Comparison of ENCODE assay signal across 29 cellular contexts in genomic region chr3:149643482-149643798, GRCh38. TPM values are rescaled to one million over a fixed set of nuclear protein-coding genes. Genes with fewer than 3 reads are reported as not detected.
DNase-seq lines count a peak whose midpoint lies in the region; ATAC-seq and TF ChIP-seq lines count a peak whose summit lies in the region.
"Had no signal": no experiment of that assay in that cellular context is flagged by ENCODE, and none has a peak within 500 bp of the region (broad histone marks: within the 10 kb centered on the region; RNA-seq: fewer than 3 reads in every experiment).

No MANE protein-coding gene starts in this region.

- no peaks in the 10 kb centered on the region for H3F3A ChIP-seq in neural cell (ENCODE audit: insufficient read depth, low read length, poor library complexity, severe bottlenecking)

- H3K4me3 Mint-ChIP-seq in natural killer cell treated with Interleukin-12 subunit alpha and Interleukin-12 subunit beta and Interleukin-15 and Interleukin-18, amount 100 ng/mL, for 72 hours: no peak overlapping the region
- H3K4me3 Mint-ChIP-seq: activated CD4-positive, alpha-beta memory T cell treated with anti-CD3 and anti-CD28 coated beads for 36 hours; CD8-positive, alpha-beta T cell; endodermal cell had no signal

- no peak for TF ChIP-seq RAD21 in neural cell (conservative IDR thresholded peaks at IDR 0.05)

- H3K36me3 ChIP-seq in cardiac muscle cell (peaks cover 14% of the 10 kb centered on the region), heart right ventricle (peaks cover 0 to 33% (median 4%) of the 10 kb centered on the region in 9 donors), neural cell (ENCODE audit: insufficient read depth, low read length) (no peaks in the 10 kb centered on the region), uterus (no peaks in the 10 kb centered on the region)
- H3K36me3 ChIP-seq: ovary, tibial nerve had no signal

- H3K9me2 ChIP-seq in neural cell (ENCODE audit: insufficient read depth, low read length): no peaks in the 10 kb centered on the region

- peaks cover 0 to 19% of the 10 kb centered on the region in 2 donors for H3K27me3 Mint-ChIP-seq in natural killer cell treated with Interleukin-12 subunit alpha and Interleukin-12 subunit beta and Interleukin-15 and Interleukin-18, amount 100 ng/mL, for 72 hours

- no peaks in the 10 kb centered on the region for H4K20me1 ChIP-seq in neural cell (ENCODE audit: insufficient read depth)

- 79 to 81% methylated on average over 4 of the region's 4 CpGs for WGBS in heart right ventricle, 2 donors

- intact Hi-C loops in heart right ventricle (cut with DNase I) (no loop called here), uterus (cut with DNase I; ENCODE audit: low total_unique reads) (no loop called here)

- H3K9me3 Mint-ChIP-seq in natural killer cell treated with Interleukin-12 subunit alpha and Interleukin-12 subunit beta and Interleukin-15 and Interleukin-18, amount 100 ng/mL, for 72 hours: no peaks in the 10 kb centered on the region
- H3K9me3 Mint-ChIP-seq: activated CD4-positive, alpha-beta memory T cell treated with anti-CD3 and anti-CD28 coated beads for 36 hours; CD8-positive, alpha-beta T cell; endodermal cell had no signal

- ATAC-seq in heart right ventricle: no peak
- no peak for ATAC-seq in natural killer cell treated with Interleukin-12 subunit alpha and Interleukin-12 subunit beta and Interleukin-15 and Interleukin-18, amount 100 ng/mL, for 72 hours
- ATAC-seq: CD8-positive, alpha-beta T cell; PC-3; stimulated activated naive CD8-positive, alpha-beta T cell treated with anti-CD3 and anti-CD28 coated beads, Interleukin-15, Interleukin-2, amounts not matched to agents 100 U/mL and 50 U/mL, for 24 hours had no signal

- DNase-seq in cardiac muscle cell (ENCODE audit: low read depth in 1 of 2, low spot score in 1 of 2) (no peak), heart right ventricle (no peak), fibroblast of the aortic adventitia (ENCODE audit: low read depth) (no peak), uterus (no peak), NCI-H82 (lab: John Stamatoyannopoulos, UW) (no peak), SK-N-DZ (ENCODE audit: low spot score) (no peak)
- no peak for DNase-seq in natural killer cell treated with Interleukin-12 subunit alpha and Interleukin-12 subunit beta and Interleukin-15 and Interleukin-18, amount 100 ng/mL, for 72 hours (ENCODE audit: low spot score)
- DNase-seq: 8988T; activated CD4-positive, alpha-beta memory T cell treated with anti-CD3 and anti-CD28 coated beads for 36 hours; activated CD4-positive, CD25-positive, alpha-beta regulatory T cell; activated effector memory CD4-positive, alpha-beta T cell treated with anti-CD3 and anti-CD28 coated beads, Interleukin-2, amount 50 U/mL, for 16 hours; brain microvascular endothelial cell; CD8-positive, alpha-beta T cell; cortex of kidney; DMS53; endodermal cell; glutamatergic neuron; KBM-7; kidney glomerular epithelial cell; MM.1S; NCI-H1417 treated with DMSO at 0.1 percent for 48 hours; ovary; PC-3; right cardiac atrium; SHP77; stimulated activated CD4-positive, alpha-beta T cell treated with anti-CD3 and anti-CD28 coated beads, Interleukin-4, amount 100 ng/mL, for 4 hours; stimulated activated naive CD8-positive, alpha-beta T cell treated with anti-CD3 and anti-CD28 coated beads, Interleukin-15, Interleukin-2, amounts not matched to agents 100 U/mL and 50 U/mL, for 24 hours had no signal

- no peak for TF ChIP-seq EP300 in neural cell (conservative IDR thresholded peaks at IDR 0.05; ENCODE audit: poor library complexity, severe bottlenecking)

- H3K9ac ChIP-seq in neural cell (ENCODE audit: low read length): no peak overlapping the region

- H3K4me1 Mint-ChIP-seq in natural killer cell treated with Interleukin-12 subunit alpha and Interleukin-12 subunit beta and Interleukin-15 and Interleukin-18, amount 100 ng/mL, for 72 hours (ENCODE audit: low read depth in 2 of 2): no peaks in the 10 kb centered on the region

- TF ChIP-seq POLR2A in uterus (IDR thresholded peaks at IDR 0.05): no peak

- TF ChIP-seq CTCF in cardiac muscle cell (IDR thresholded peaks at IDR 0.05; ENCODE audit: low read depth, low read length) (no peak), heart right ventricle (IDR thresholded peaks at IDR 0.05) (no peak), fibroblast of the aortic adventitia (IDR thresholded peaks at IDR 0.05; ENCODE audit: insufficient read depth, low read length) (no peak), neural cell (IDR thresholded peaks at IDR 0.05; ENCODE audit: poor library complexity, severe bottlenecking) (no peak), uterus (IDR thresholded peaks at IDR 0.05) (no peak)

- H3K27me3 ChIP-seq in cardiac muscle cell (no peaks in the 10 kb centered on the region), heart right ventricle (peaks cover 0 to 19% (median 0%) of the 10 kb centered on the region in 7 donors), neural cell (ENCODE audit: insufficient read depth, low read depth, low read length) (no peaks in the 10 kb centered on the region), uterus (no peaks in the 10 kb centered on the region)
- H3K27me3 ChIP-seq: brain microvascular endothelial cell, ovary, tibial nerve had no signal

- H3K9me3 ChIP-seq in cardiac muscle cell (ENCODE audit: low read depth): no peaks in the 10 kb centered on the region
- no peaks in the 10 kb centered on the region for H3K9me3 ChIP-seq in heart right ventricle
- no peaks in the 10 kb centered on the region for H3K9me3 ChIP-seq in neural cell (ENCODE audit: low read length)
- no peaks in the 10 kb centered on the region for H3K9me3 ChIP-seq in uterus
- H3K9me3 ChIP-seq: ovary, tibial nerve had no signal

- no peak overlapping the region for H3K27ac Mint-ChIP-seq in natural killer cell treated with Interleukin-12 subunit alpha and Interleukin-12 subunit beta and Interleukin-15 and Interleukin-18, amount 100 ng/mL, for 72 hours
- H3K27ac Mint-ChIP-seq: activated CD4-positive, alpha-beta memory T cell treated with anti-CD3 and anti-CD28 coated beads for 36 hours; CD8-positive, alpha-beta T cell; endodermal cell had no signal

- peak overlapping the region; percentile 60 for H3K27ac ChIP-seq in cardiac muscle cell
- peak overlapping the region in 2 of 10 donors; percentile 12 to 28 for H3K27ac ChIP-seq in heart right ventricle
- H3K27ac ChIP-seq in neural cell (ENCODE audit: low read length): peak overlapping the region; percentile 64
- peak overlapping the region; percentile 20 to 63 for H3K27ac ChIP-seq in uterus
- H3K27ac ChIP-seq: brain microvascular endothelial cell had no signal

- peaks cover 12% of the 10 kb centered on the region for H3K4me1 ChIP-seq in cardiac muscle cell (ENCODE audit: low read depth)
- H3K4me1 ChIP-seq in heart right ventricle: peaks cover 8 to 89% (median 48%) of the 10 kb centered on the region in 9 donors
- H3K4me1 ChIP-seq in uterus: peaks cover 5 to 8% of the 10 kb centered on the region in 2 donors

- H3K79me2 ChIP-seq in neural cell (replicated peaks; ENCODE audit: insufficient read depth, low read length): no peaks in the 10 kb centered on the region

- H3K4me3 ChIP-seq in cardiac muscle cell: no peak overlapping the region
- no peak overlapping the region for H3K4me3 ChIP-seq in heart right ventricle
- peak overlapping the region; percentile 18 for H3K4me3 ChIP-seq in fibroblast of the aortic adventitia (ENCODE audit: low read depth, low read length)
- peak overlapping the region; percentile 18 for H3K4me3 ChIP-seq in neural cell (ENCODE audit: low read length)
- no peak overlapping the region for H3K4me3 ChIP-seq in uterus
- H3K4me3 ChIP-seq: ovary, tibial nerve had no signal

- no peak overlapping the region for H2AFZ ChIP-seq in neural cell (ENCODE audit: low read depth, low read length)

- no peak overlapping the region for H3K4me2 ChIP-seq in neural cell (ENCODE audit: low read length)

- H3K36me3 Mint-ChIP-seq in natural killer cell treated with Interleukin-12 subunit alpha and Interleukin-12 subunit beta and Interleukin-15 and Interleukin-18, amount 100 ng/mL, for 72 hours: no peaks in the 10 kb centered on the region
- H3K36me3 Mint-ChIP-seq: activated CD4-positive, alpha-beta memory T cell treated with anti-CD3 and anti-CD28 coated beads for 36 hours; CD8-positive, alpha-beta T cell had no signal

TF ChIP-seq in neural cell, 6 proteins besides CTCF, POLR2A, EP300 and RAD21 (continues in another document):
- no peak for TF ChIP-seq REST (IDR thresholded peaks at IDR 0.05; ENCODE audit: borderline replicate concordance)

RNA-seq across cellular contexts. Expression of gene WWTR1, which starts 14.4 kb away (rescaled TPM):
- total RNA-seq in cardiac muscle cell: 55.0 and 69.1 TPM in 2 replicates
- 54.8 and 80.6 TPM in 2 replicates for polyA plus RNA-seq in cardiac muscle cell
- 10 to 100 TPM; 30.3 to 78.6 (median 43.7) TPM for total RNA-seq in heart right ventricle
- polyA plus RNA-seq in heart right ventricle: 10 to 100 TPM; 19.5 to 21.8 TPM
- total RNA-seq in fibroblast of the aortic adventitia (ENCODE audit: low replicate concordance): 54.7 and 205 TPM in 2 replicates
- polyA plus RNA-seq in neural cell: 0.60 and 0.97 TPM in 2 replicates
- 0.49 and 1.2 TPM in 2 replicates for polyA minus RNA-seq in neural cell
- total RNA-seq in uterus: 100 to 1,000 TPM; 103 to 148 (median 116) TPM
- total RNA-seq in natural killer cell treated with Interleukin-12 subunit alpha and Interleukin-12 subunit beta and Interleukin-15 and Interleukin-18, amount 100 ng/mL, for 72 hours: 1 to 10 TPM in 1 of 2 donors, under 1 TPM in 1; 0.55 to 6.7 TPM
- polyA plus RNA-seq in SK-N-DZ (2014; cell fraction: cytosol; rRNA removed): 0.06 and 0.21 TPM in 2 replicates
- polyA plus RNA-seq in SK-N-DZ (2014; cell fraction: nucleus; rRNA removed): 0.34 TPM in 1 of 2 replicates, not detected in the other

Comparison
In these comparisons a context has a peak if more than half of its experiments do, and no peak if none do; other contexts are left out.
1. H3K4me3 ChIP-seq: peak in fibroblast of the aortic adventitia (single experiment) and neural cell (single experiment); none in cardiac muscle cell (single experiment), heart right ventricle (0 of 10) and uterus (0 of 2).